1 cellular context compared by ENCODE assay signal in the genomic region with DNA sequence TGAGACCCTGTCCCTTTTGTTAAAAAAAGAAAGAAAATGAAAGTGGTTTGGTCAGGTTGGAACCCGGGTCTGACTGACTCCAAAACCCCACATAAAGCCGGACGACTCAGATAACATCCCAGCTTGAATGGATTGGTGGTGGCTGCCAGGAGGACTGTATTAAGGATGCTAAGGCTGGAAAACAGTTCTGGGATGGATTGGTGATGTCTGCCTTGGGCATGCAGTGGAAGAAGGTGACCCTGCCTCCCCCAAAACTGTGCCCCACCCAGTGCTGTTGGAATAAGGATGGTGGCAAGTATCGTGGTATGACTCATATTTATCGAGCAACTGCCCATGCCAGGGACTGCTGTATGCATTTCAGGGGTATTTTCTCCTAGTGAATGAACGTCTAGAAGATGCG.
TF ChIP-seq lines count a peak whose summit lies in the region.

No MANE protein-coding gene starts in this region.

TF ChIP-seq in GM12878, 131 proteins besides CTCF, POLR2A, EP300 and RAD21:
- TF ChIP-seq POLR2AphosphoS2 (IDR thresholded peaks at IDR 0.05; ENCODE audit: low read depth, low read length) (no peak), SRF (IDR thresholded peaks at IDR 0.05; ENCODE audit: low read depth in 2 of 2, low read length in 2 of 2) (peak in 1 of 2 experiments; percentile 27; a peak in 1 of 4 replicates)
- TF ChIP-seq, protein P1, sequence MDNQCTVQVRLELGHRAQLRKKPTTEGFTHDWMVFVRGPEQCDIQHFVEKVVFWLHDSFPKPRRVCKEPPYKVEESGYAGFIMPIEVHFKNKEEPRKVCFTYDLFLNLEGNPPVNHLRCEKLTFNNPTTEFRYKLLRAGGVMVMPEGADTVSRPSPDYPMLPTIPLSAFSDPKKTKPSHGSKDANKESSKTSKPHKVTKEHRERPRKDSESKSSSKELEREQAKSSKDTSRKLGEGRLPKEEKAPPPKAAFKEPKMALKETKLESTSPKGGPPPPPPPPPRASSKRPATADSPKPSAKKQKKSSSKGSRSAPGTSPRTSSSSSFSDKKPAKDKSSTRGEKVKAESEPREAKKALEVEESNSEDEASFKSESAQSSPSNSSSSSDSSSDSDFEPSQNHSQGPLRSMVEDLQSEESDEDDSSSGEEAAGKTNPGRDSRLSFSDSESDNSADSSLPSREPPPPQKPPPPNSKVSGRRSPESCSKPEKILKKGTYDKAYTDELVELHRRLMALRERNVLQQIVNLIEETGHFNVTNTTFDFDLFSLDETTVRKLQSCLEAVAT (IDR thresholded peaks at IDR 0.05): 0 out of 2 replicates have a peak, but pooled peaks have one; percentile 26
